In genomic region chr6:14721103-14721758, GRCh38 we compare ENCODE assay signal across 1 cellular context.
TF ChIP-seq lines count a peak whose summit lies in the region.

No MANE protein-coding gene starts in this region.

TF ChIP-seq in K562, 482 proteins besides CTCF, POLR2A, EP300 and RAD21 (continued from another document and continues in another):
- TF ChIP-seq UBTF (IDR thresholded peaks at IDR 0.05; ENCODE audit: borderline replicate concordance in 1 of 2, low read depth in 2 of 2, low read length in 2 of 2) = no peak
- no peak for TF ChIP-seq SMAD2 (IDR thresholded peaks at IDR 0.05; ENCODE audit: low read depth, low read length)
- no peak for TF ChIP-seq ZC3H8 (IDR thresholded peaks at IDR 0.05)
- no peak for TF ChIP-seq HNRNPL (IDR thresholded peaks at IDR 0.05; ENCODE audit: low read depth, low read length)
- TF ChIP-seq MYC (IDR thresholded peaks at IDR 0.05; ENCODE audit: low read depth, low read length) = no peak
- TF ChIP-seq MYC (CRISPR knock-in tag; IDR thresholded peaks at IDR 0.05; ENCODE audit: borderline replicate concordance, low read depth) = no peak
- no peak for TF ChIP-seq ZNF134 (CRISPR knock-in tag; conservative IDR thresholded peaks at IDR 0.05)
- peak in 1 of 2 experiments; percentile 44; a peak in 1 of 4 replicates for TF ChIP-seq ETV6 (IDR thresholded peaks at IDR 0.05; ENCODE audit: borderline replicate concordance in 1 of 2, low read depth in 2 of 2, low read length in 1 of 2)
- TF ChIP-seq ETV6 (CRISPR knock-in tag; IDR thresholded peaks at IDR 0.05; ENCODE audit: borderline replicate concordance) = no peak
- no peak for TF ChIP-seq DIDO1 (tag; IDR thresholded peaks at IDR 0.05; ENCODE audit: low read depth)
- TF ChIP-seq ZNF143 (CRISPR knock-in tag; IDR thresholded peaks at IDR 0.05) = no peak
- TF ChIP-seq KDM4B (IDR thresholded peaks at IDR 0.05; ENCODE audit: borderline replicate concordance in 2 of 2, low read depth in 1 of 2) = no peak
- no peak for TF ChIP-seq U2AF1 (optimal IDR thresholded peaks at IDR 0.05; ENCODE audit: low read depth, low read length)
- no peak for TF ChIP-seq BCOR (IDR thresholded peaks at IDR 0.05)
- no peak for TF ChIP-seq ZBTB8A (IDR thresholded peaks at IDR 0.05; ENCODE audit: partially characterized antibody)
- no peak for TF ChIP-seq HDAC3 (IDR thresholded peaks at IDR 0.05; ENCODE audit: borderline replicate concordance, partially characterized antibody)
- no peak for TF ChIP-seq POLR3A (IDR thresholded peaks at IDR 0.05; ENCODE audit: borderline replicate concordance, extremely low read depth, insufficient read depth, insufficient read length)
- TF ChIP-seq MEF2A (IDR thresholded peaks at IDR 0.05; ENCODE audit: control insufficient read depth, low read depth, low read length) = peak; percentile 47; the same call in 1 of the 2 replicates
- TF ChIP-seq CEBPB (tag; IDR thresholded peaks at IDR 0.05) = peak; percentile 99
- TF ChIP-seq USF2 (CRISPR knock-in tag; IDR thresholded peaks at IDR 0.05) = no peak
- no peak for TF ChIP-seq EGR1 (conservative IDR thresholded peaks at IDR 0.05)
- no peak for TF ChIP-seq NR2F6 (CRISPR knock-in tag; IDR thresholded peaks at IDR 0.05)
- no peak for TF ChIP-seq NR2C2 (CRISPR knock-in tag; IDR thresholded peaks at IDR 0.05)
- peak; percentile 56 for TF ChIP-seq NR2C2 (tag; IDR thresholded peaks at IDR 0.05)
- TF ChIP-seq ZHX1 (conservative IDR thresholded peaks at IDR 0.05; ENCODE audit: low read length) = no peak
- no peak for TF ChIP-seq FOXA3 (CRISPR knock-in tag; conservative IDR thresholded peaks at IDR 0.05 in 1 of 2, IDR thresholded peaks at IDR 0.05 in 1 of 2)
- TF ChIP-seq FUS (optimal IDR thresholded peaks at IDR 0.05; ENCODE audit: low read depth, low read length) = no peak
- no peak for TF ChIP-seq ZBTB34 (CRISPR knock-in tag; IDR thresholded peaks at IDR 0.05)
- no peak for TF ChIP-seq CBFB (CRISPR knock-in tag; IDR thresholded peaks at IDR 0.05)
- TF ChIP-seq BCL6 (CRISPR knock-in tag; IDR thresholded peaks at IDR 0.05) = no peak
- TF ChIP-seq ZNF23 (CRISPR knock-in tag; IDR thresholded peaks at IDR 0.05) = no peak
- peak; percentile 42; the same call in 1 of the 2 replicates for TF ChIP-seq CREM (IDR thresholded peaks at IDR 0.05; ENCODE audit: low read depth)
- TF ChIP-seq ZNF644 (tag; IDR thresholded peaks at IDR 0.05; ENCODE audit: low read depth) = no peak; the same call in 1 of the 2 replicates
- TF ChIP-seq PHB (CRISPR knock-in tag; IDR thresholded peaks at IDR 0.05) = no peak
- no peak for TF ChIP-seq TFAM (CRISPR knock-in tag; conservative IDR thresholded peaks at IDR 0.05)
- no peak for TF ChIP-seq RBM22 (IDR thresholded peaks at IDR 0.05; ENCODE audit: low read depth, low read length, poor library complexity, severe bottlenecking)
- TF ChIP-seq LCOR (CRISPR knock-in tag; IDR thresholded peaks at IDR 0.05) = no peak
- TF ChIP-seq IRF2 (CRISPR knock-in tag; IDR thresholded peaks at IDR 0.05) = no peak
- TF ChIP-seq ETV5 (CRISPR knock-in tag; IDR thresholded peaks at IDR 0.05; ENCODE audit: low read depth) = no peak
- no peak for TF ChIP-seq EHMT2 (IDR thresholded peaks at IDR 0.05)
- TF ChIP-seq ZBTB17 (CRISPR knock-in tag; IDR thresholded peaks at IDR 0.05) = no peak
- no peak for TF ChIP-seq PBX2 (CRISPR knock-in tag; IDR thresholded peaks at IDR 0.05; ENCODE audit: low read depth)
- peak; percentile 44 for TF ChIP-seq PBX2 (tag; conservative IDR thresholded peaks at IDR 0.05; ENCODE audit: low read depth)
- TF ChIP-seq POLR2B (IDR thresholded peaks at IDR 0.05; ENCODE audit: low read depth, partially characterized antibody) = no peak
- peak; percentile 8; the same call in 1 of the 2 replicates for TF ChIP-seq PKNOX1 (IDR thresholded peaks at IDR 0.05)
- no peak for TF ChIP-seq FOXO4 (CRISPR knock-in tag; IDR thresholded peaks at IDR 0.05)
- TF ChIP-seq NFYB (IDR thresholded peaks at IDR 0.05; ENCODE audit: extremely low read depth, insufficient read length) = no peak
